31 cellular contexts compared by ENCODE assay signal in genomic region chr6:40538556-40538955, GRCh38. TPM values are rescaled to one million over a fixed set of nuclear protein-coding genes. Genes with fewer than 3 reads are reported as not detected.
"Had no signal": no experiment of that assay in that cellular context is flagged by ENCODE, and none has a peak within 500 bp of the region (broad histone marks: within the 10 kb centered on the region; RNA-seq: fewer than 3 reads in every experiment).

No MANE protein-coding gene starts in this region.

- H3K4me1 Mint-ChIP-seq: naive B cell; stimulated activated effector memory CD8-positive, alpha-beta T cell treated with anti-CD3 and anti-CD28 coated beads, Interleukin-12 subunit alpha, Interleukin-12 subunit beta, amount 100 ng/mL, for 72 hours; stimulated activated naive B cell treated with anti-CD40 and anti-IgM and Interleukin-4, amounts not matched to agents 10 μg/mL and 1 μg/mL and 100 μg/mL, for 72 hours had no signal

- H3K36me3 ChIP-seq: ovary, right lobe of liver, stomach, thoracic aorta, thyroid gland, tibial nerve, upper lobe of left lung, vagina had no signal

- H3K79me2 ChIP-seq: parathyroid adenoma had no signal

- H3K9me3 ChIP-seq: ovary, psoas muscle, right lobe of liver, stomach, thoracic aorta, thyroid gland, tibial nerve, upper lobe of left lung, vagina had no signal

- H2AFZ ChIP-seq: parathyroid adenoma had no signal

- H3K4me2 ChIP-seq: smooth muscle cell had no signal

- H3K9me3 Mint-ChIP-seq: naive B cell; natural killer cell; nephron; stimulated activated effector memory CD8-positive, alpha-beta T cell treated with anti-CD3 and anti-CD28 coated beads, Interleukin-12 subunit alpha, Interleukin-12 subunit beta, amount 100 ng/mL, for 72 hours; stimulated activated naive B cell treated with anti-CD40 and anti-IgM and Interleukin-4, amounts not matched to agents 10 μg/mL and 1 μg/mL and 100 μg/mL, for 72 hours; stimulated activated naive CD8-positive, alpha-beta T cell treated with anti-CD3 and anti-CD28 coated beads, Interleukin-15, Interleukin-2, amounts not matched to agents 100 ng/mL and 50 ng/mL, for 24 hours had no signal

- H3K4me1 ChIP-seq: parathyroid adenoma, psoas muscle, right lobe of liver, stomach, tibial nerve, upper lobe of left lung, vagina had no signal

- H3K27me3 Mint-ChIP-seq: naive B cell; stimulated activated naive CD8-positive, alpha-beta T cell treated with anti-CD3 and anti-CD28 coated beads, Interleukin-15, Interleukin-2, amounts not matched to agents 100 ng/mL and 50 ng/mL, for 24 hours had no signal

- H3K4me3 ChIP-seq: ovary, psoas muscle, right lobe of liver, skin epidermis, smooth muscle cell, stomach, thoracic aorta, thyroid gland, tibial nerve, upper lobe of left lung, vagina had no signal

- DNase-seq: naive B cell; natural killer cell; occipital lobe; ovary; psoas muscle; right cardiac atrium; right lobe of liver; stimulated activated CD4-positive, alpha-beta T cell treated with anti-CD3 and anti-CD28 coated beads, Interleukin-15, amount 100 ng/mL, for 24 hours; stimulated activated CD4-positive, alpha-beta T cell treated with anti-CD3 and anti-CD28 coated beads, Interleukin-2, amount 100 ng/mL, for 24 hours; stimulated activated CD4-positive, alpha-beta T cell treated with anti-CD3 and anti-CD28 coated beads, Interleukin-2, amount 100 ng/mL, for 48 hours; stimulated activated CD4-positive, alpha-beta T cell treated with anti-CD3 and anti-CD28 coated beads, Interleukin-4, amount 100 ng/mL, for 24 hours; stimulated activated naive B cell treated with anti-CD40 and anti-IgM and Interleukin-4, amounts not matched to agents 10 μg/mL and 1 μg/mL and 100 μg/mL, for 72 hours; stimulated activated naive CD4-positive, alpha-beta T cell treated with Interleukin-2 at 50 U/mL for 16 hours; stomach; thyroid gland; trophoblast cell; upper lobe of left lung had no signal

- H3K27ac Mint-ChIP-seq: natural killer cell; nephron; stimulated activated effector memory CD8-positive, alpha-beta T cell treated with anti-CD3 and anti-CD28 coated beads, Interleukin-12 subunit alpha, Interleukin-12 subunit beta, amount 100 ng/mL, for 72 hours; stimulated activated naive B cell treated with anti-CD40 and anti-IgM and Interleukin-4, amounts not matched to agents 10 μg/mL and 1 μg/mL and 100 μg/mL, for 72 hours; stimulated activated naive CD8-positive, alpha-beta T cell treated with anti-CD3 and anti-CD28 coated beads, Interleukin-15, Interleukin-2, amounts not matched to agents 100 ng/mL and 50 ng/mL, for 24 hours had no signal

- H3K36me3 Mint-ChIP-seq: naive B cell; natural killer cell; stimulated activated effector memory CD8-positive, alpha-beta T cell treated with anti-CD3 and anti-CD28 coated beads, Interleukin-12 subunit alpha, Interleukin-12 subunit beta, amount 100 ng/mL, for 72 hours; stimulated activated naive B cell treated with anti-CD40 and anti-IgM and Interleukin-4, amounts not matched to agents 10 μg/mL and 1 μg/mL and 100 μg/mL, for 72 hours had no signal

- FAIRE-seq: urothelium cell line had no signal

- ATAC-seq: natural killer cell; psoas muscle; right cardiac atrium; right lobe of liver; stimulated activated effector memory CD8-positive, alpha-beta T cell treated with anti-CD3 and anti-CD28 coated beads, Interleukin-12 subunit alpha, Interleukin-12 subunit beta, amount 100 ng/mL, for 72 hours; stimulated activated naive B cell treated with anti-CD40 and anti-IgM and Interleukin-4, amounts not matched to agents 10 μg/mL and 1 μg/mL and 100 μg/mL, for 72 hours had no signal

- H3K9ac ChIP-seq: parathyroid adenoma had no signal

- H3K27ac ChIP-seq: ovary, parathyroid adenoma, psoas muscle, right lobe of liver, skin epidermis, stomach, thoracic aorta, thyroid gland, tibial nerve, upper lobe of left lung, vagina had no signal

- H3K27me3 ChIP-seq: ovary, right lobe of liver, thyroid gland, upper lobe of left lung, vagina had no signal

- H3K4me3 Mint-ChIP-seq: naive B cell; natural killer cell; nephron; stimulated activated effector memory CD8-positive, alpha-beta T cell treated with anti-CD3 and anti-CD28 coated beads, Interleukin-12 subunit alpha, Interleukin-12 subunit beta, amount 100 ng/mL, for 72 hours; stimulated activated naive B cell treated with anti-CD40 and anti-IgM and Interleukin-4, amounts not matched to agents 10 μg/mL and 1 μg/mL and 100 μg/mL, for 72 hours; stimulated activated naive CD8-positive, alpha-beta T cell treated with anti-CD3 and anti-CD28 coated beads, Interleukin-15, Interleukin-2, amounts not matched to agents 100 ng/mL and 50 ng/mL, for 24 hours had no signal

RNA-seq across cellular contexts. Expression of gene LRFN2, which starts 48.6 kb away (rescaled TPM):
- total RNA-seq: myocyte, osteoblast, psoas muscle, renal cortical epithelial cell, right cardiac atrium, stomach, subcutaneous adipose tissue, thoracic aorta, tibial nerve, vagina had no signal
- polyA plus RNA-seq: right cardiac atrium had no signal
